Comparison of ENCODE assay signal across 8 cellular contexts in genomic region chr2:7097353-7097895, GRCh38.
DNase-seq lines count a peak whose midpoint lies in the region; ATAC-seq and TF ChIP-seq lines count a peak whose summit lies in the region.

No MANE protein-coding gene starts in this region.

- peaks cover 0 to 7% (median 3%) of the 10 kb centered on the region in 3 donors for H3K27me3 Mint-ChIP-seq in CD14-positive monocyte (ENCODE audit: low read depth in 3 of 3)

- peaks cover 9% of the 10 kb centered on the region for H3K4me1 ChIP-seq in lower lobe of right lung

- TF ChIP-seq CTCF in CD14-positive monocyte (IDR thresholded peaks at IDR 0.05) (peak; percentile 97), lower lobe of right lung (IDR thresholded peaks at IDR 0.05) (peak; percentile 100)

- ATAC-seq in GM19351 (IDR thresholded peaks at IDR 0.05; ENCODE audit: unreplicated experiment) (peak; percentile 89), HG03439 (IDR thresholded peaks at IDR 0.05; ENCODE audit: unreplicated experiment) (peak; percentile 93), lower lobe of right lung (peak; percentile 91 to 93)

- peak overlapping the region in 1 of 2 donors; percentile 83 for H3K4me3 Mint-ChIP-seq in CD14-positive monocyte

- no peak overlapping the region for H3K4me3 ChIP-seq in lower lobe of right lung

- H3K27ac Mint-ChIP-seq in CD14-positive monocyte, result peak overlapping the region in 3 of 7 donors; percentile 1 to 75 (median 32)

- H3K27ac ChIP-seq in lower lobe of right lung, result no peak overlapping the region

- DNase-seq in CD14-positive monocyte (ENCODE audit: low spot score) (peak; percentile 61), NCI-H510A (lab: John Stamatoyannopoulos, UW) (peak; percentile 65), dermis blood vessel endothelial cell (peak; percentile 79), lower lobe of right lung (peak; percentile 84)
- peak; percentile 75 for DNase-seq in activated CD4-positive, alpha-beta T cell treated with anti-CD3 and anti-CD28 coated beads, Interleukin-2, amount 50 U/mL, for 1 hour
- peak; percentile 57 for DNase-seq in stimulated activated CD8-positive, alpha-beta memory T cell treated with anti-CD3 and anti-CD28 coated beads, Interleukin-12 subunit alpha, Interleukin-12 subunit beta, amount 100 ng/mL, for 1 hour (ENCODE audit: low read depth)

- no peaks in the 10 kb centered on the region for H3K9me3 ChIP-seq in lower lobe of right lung

- no peaks in the 10 kb centered on the region for H3K36me3 Mint-ChIP-seq in CD14-positive monocyte

- H3K36me3 ChIP-seq in lower lobe of right lung, result no peaks in the 10 kb centered on the region

- intact Hi-C loops in CD14-positive monocyte (cut with micrococcal nuclease) (loop anchor here (5.0 to 10.0 kb wide), 4 partner anchors 105 to 1587 kb away; partner anchors contain the start of gene ID2 (in 1 of the 2)), lower lobe of right lung (cut with DNase I) (no loop called here)

- H3K4me1 Mint-ChIP-seq in CD14-positive monocyte, result peaks cover 6% of the 10 kb centered on the region

- peaks cover 0 to 5% (median 2%) of the 10 kb centered on the region in 7 donors for H3K9me3 Mint-ChIP-seq in CD14-positive monocyte

- no peaks in the 10 kb centered on the region for H3K27me3 ChIP-seq in lower lobe of right lung (ENCODE audit: low read depth)
